ENCODE assay signal across 10 cellular contexts in genomic region chr19:44754743-44755066, GRCh38. TPM values are rescaled to one million over a fixed set of nuclear protein-coding genes. Genes with fewer than 3 reads are reported as not detected.
DNase-seq lines count a peak whose midpoint lies in the region; ATAC-seq and TF ChIP-seq lines count a peak whose summit lies in the region.
"Had no signal": no experiment of that assay in that cellular context is flagged by ENCODE, and none has a peak within 500 bp of the region (broad histone marks: within the 10 kb centered on the region; RNA-seq: fewer than 3 reads in every experiment).

No MANE protein-coding gene starts in this region.

- H3K36me3 ChIP-seq in SJSA1 (peaks cover 74% of the 10 kb centered on the region), gastrocnemius medialis (peaks cover 0 to 30% of the 10 kb centered on the region in 2 donors)

- H3K4me3 ChIP-seq in GM12864 (ENCODE audit: low read depth, low read length): peak overlapping the region; percentile 72
- no peak overlapping the region for H3K4me3 ChIP-seq in SJSA1
- H3K4me3 ChIP-seq in fibroblast of the aortic adventitia (ENCODE audit: low read depth, low read length): peak overlapping the region; percentile 47
- peak overlapping the region; percentile 48 to 67 (median 54) for H3K4me3 ChIP-seq in gastrocnemius medialis

- in situ Hi-C loops in gastrocnemius medialis (cut with MboI; ENCODE audit: low sequenced_read_pairs in 4 of 4): no loop called here

- no peak for ATAC-seq in gastrocnemius medialis

- H3K27ac ChIP-seq in SJSA1: peak overlapping the region; percentile 74
- H3K27ac ChIP-seq in gastrocnemius medialis: peak overlapping the region; percentile 86 to 96 (median 92)

- intact Hi-C loops in gastrocnemius medialis (cut with DNase I; ENCODE audit: low total_unique reads): no loop called here

- H3K4me1 ChIP-seq in SJSA1 (replicated peaks) (peaks cover 54% of the 10 kb centered on the region), gastrocnemius medialis (peaks cover 63 to 67% of the 10 kb centered on the region in 2 donors)

- TF ChIP-seq POLR2A in gastrocnemius medialis (IDR thresholded peaks at IDR 0.05): no peak

- TF ChIP-seq CTCF in GM12864 (IDR thresholded peaks at IDR 0.05; ENCODE audit: low read depth, low read length, missing control alignments) (no peak), fibroblast of the aortic adventitia (IDR thresholded peaks at IDR 0.05; ENCODE audit: insufficient read depth, low read length) (no peak), gastrocnemius medialis (IDR thresholded peaks at IDR 0.05 in 4 of 5, conservative IDR thresholded peaks at IDR 0.05 in 1 of 5) (no peak)

- DNase-seq in GM12864 (ENCODE audit: low read depth) (no peak), SJSA1 (ENCODE audit: low read depth in 1 of 2, low spot score in 2 of 2) (no peak), fibroblast of the aortic adventitia (ENCODE audit: low read depth) (no peak), gastrocnemius medialis (no peak), putamen (ENCODE audit: low spot score) (no peak), retina (no peak), NCI-H2196 treated with DMSO at 0.1 percent for 48 hours (lab: John Stamatoyannopoulos, UW; ENCODE audit: unreplicated experiment) (no peak), NCI-H1694 treated with DMSO at 0.1 percent for 48 hours (lab: John Stamatoyannopoulos, UW) (no peak)
- DNase-seq: NCI-H187 had no signal

- H3K9me3 ChIP-seq in SJSA1 (replicated peaks): no peaks in the 10 kb centered on the region; the same call in 1 of the 2 replicates
- H3K9me3 ChIP-seq in gastrocnemius medialis: no peaks in the 10 kb centered on the region

- H3K27me3 ChIP-seq in SJSA1 (replicated peaks) (no peaks in the 10 kb centered on the region), gastrocnemius medialis (no peaks in the 10 kb centered on the region)

RNA-seq across cellular contexts. Expression of gene BCL3, which starts 6.2 kb away (rescaled TPM):
- 3.9 and 12.3 TPM in 2 replicates for total RNA-seq in SJSA1 (2014; rRNA removed; shearing (Covaris generic))
- total RNA-seq in fibroblast of the aortic adventitia (ENCODE audit: low replicate concordance) (3.8 and 13.4 TPM in 2 replicates), gastrocnemius medialis (10 to 100 TPM in 1 of 4 donors, 1 to 10 TPM in 3; 7.2 to 15.7 (median 8.5) TPM)

RNA-seq across cellular contexts. Expression of gene CBLC, which starts 23.0 kb away (rescaled TPM):
- not detected in 2 replicates for total RNA-seq in SJSA1 (2014; rRNA removed; shearing (Covaris generic))
- total RNA-seq in fibroblast of the aortic adventitia (ENCODE audit: low replicate concordance) (not detected in 2 replicates), gastrocnemius medialis (under 1 TPM in 1 of 4 donors, not detected in 3; 0.49 TPM)

RNA-seq across cellular contexts. Expression of gene BCAM, which starts 54.2 kb away (rescaled TPM):
- 95.1 and 116 TPM in 2 replicates for total RNA-seq in SJSA1 (2014; rRNA removed; shearing (Covaris generic))
- 5.9 and 24.2 TPM in 2 replicates for total RNA-seq in fibroblast of the aortic adventitia (ENCODE audit: low replicate concordance)
- 10 to 100 TPM; 10.2 to 24.6 (median 23.6) TPM for total RNA-seq in gastrocnemius medialis

RNA-seq across cellular contexts. Expression of gene CEACAM16, which starts 55.8 kb away (rescaled TPM):
- not detected in 2 replicates for total RNA-seq in SJSA1 (2014; rRNA removed; shearing (Covaris generic))
- not detected in 2 replicates for total RNA-seq in fibroblast of the aortic adventitia (ENCODE audit: low replicate concordance)
- not detected for total RNA-seq in gastrocnemius medialis
- total RNA-seq: dermis microvascular lymphatic vessel endothelial cell had no signal
